ENCODE assay signal across 8 cellular contexts in the genomic region with DNA sequence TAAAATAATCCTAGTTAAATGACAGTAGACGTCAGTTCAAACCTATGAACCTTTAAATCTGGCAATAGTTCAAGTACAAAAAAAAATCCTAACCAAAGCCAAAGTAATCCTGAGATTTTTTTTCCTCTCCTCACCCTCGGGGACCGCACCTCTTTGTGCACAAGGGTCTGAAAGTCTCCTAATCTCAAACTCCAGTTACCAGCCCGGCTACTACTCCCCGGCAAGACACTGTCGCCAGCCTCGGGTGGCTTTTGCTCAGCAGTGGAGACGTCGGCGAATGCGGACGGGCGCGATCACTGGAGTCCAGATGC. TPM values are rescaled to one million over a fixed set of nuclear protein-coding genes. Genes with fewer than 3 reads are reported as not detected.
DNase-seq lines count a peak whose midpoint lies in the region; ATAC-seq and TF ChIP-seq lines count a peak whose summit lies in the region.

No MANE protein-coding gene starts in this region.

- H3K4me3 ChIP-seq in Panc1 (ENCODE audit: low read depth in 2 of 2, low read length in 2 of 2) (peak overlapping the region; percentile 87 to 90), esophagus muscularis mucosa (peak overlapping the region; percentile 82 to 89 (median 86))

- intact Hi-C loops in Panc1 (cut with micrococcal nuclease; ENCODE audit: unreplicated experiment) (loop anchor here (10.0 kb wide), 1 partner anchor 664 kb away; no protein-coding TSS in a partner anchor), esophagus muscularis mucosa (cut with DNase I) (loop anchor here (10.0 kb wide), 1 partner anchor 394 kb away; a partner anchor contains a TSS)

- no peaks in the 10 kb centered on the region for H3K27me3 Mint-ChIP-seq in T-helper 2 cell treated with Interferon-gamma antibody and Interleukin-4, amounts not matched to agents 5 μg/mL and 100 μg/mL, for 36 hours (ENCODE audit: low read depth)
- no peaks in the 10 kb centered on the region for H3K27me3 Mint-ChIP-seq in progenitor cell of endocrine pancreas

- H3K27ac ChIP-seq in Panc1 (ENCODE audit: low read length) (peak overlapping the region; percentile 92), esophagus muscularis mucosa (replicated peaks in 1 of 4) (peak overlapping the region; percentile 93 to 97 (median 96))

- no TSS peak for BruUV-seq in Panc1 (replicated peaks; lab: Mats Ljungman, UMichigan)

- CTCF ChIA-PET in Panc1 (lab: Charles Lee), result no interaction called here

- H3K36me3 Mint-ChIP-seq in T-helper 2 cell treated with Interferon-gamma antibody and Interleukin-4, amounts not matched to agents 5 μg/mL and 100 μg/mL, for 36 hours (ENCODE audit: low read depth), result peaks cover 31% of the 10 kb centered on the region
- H3K36me3 Mint-ChIP-seq in progenitor cell of endocrine pancreas (ENCODE audit: insufficient read depth), result peaks cover 12% of the 10 kb centered on the region

- peak overlapping the region; percentile 94 for H3K4me3 Mint-ChIP-seq in T-helper 2 cell treated with Interferon-gamma antibody and Interleukin-4, amounts not matched to agents 5 μg/mL and 100 μg/mL, for 36 hours
- peak overlapping the region; percentile 89 for H3K4me3 Mint-ChIP-seq in progenitor cell of endocrine pancreas (ENCODE audit: low read depth)

- peak overlapping the region; percentile 97 for H3K27ac Mint-ChIP-seq in T-helper 2 cell treated with Interferon-gamma antibody and Interleukin-4, amounts not matched to agents 5 μg/mL and 100 μg/mL, for 36 hours
- H3K27ac Mint-ChIP-seq in progenitor cell of endocrine pancreas, result peak overlapping the region; percentile 98

- in situ Hi-C loops in Panc1 (cut with HindIII; ENCODE audit: low pct_unique_long_range_greater_than_20kb, low sequenced_read_pairs), result no loop called here

- peaks cover 40% of the 10 kb centered on the region for H3K4me1 Mint-ChIP-seq in T-helper 2 cell treated with Interferon-gamma antibody and Interleukin-4, amounts not matched to agents 5 μg/mL and 100 μg/mL, for 36 hours (ENCODE audit: low read depth)
- H3K4me1 Mint-ChIP-seq in progenitor cell of endocrine pancreas (ENCODE audit: low read depth), result peaks cover 52% of the 10 kb centered on the region

- H3K36me3 ChIP-seq in Panc1 (ENCODE audit: control insufficient read depth, insufficient read depth, low read length) (peaks cover 7% of the 10 kb centered on the region), esophagus muscularis mucosa (peaks cover 9 to 26% (median 18%) of the 10 kb centered on the region in 4 donors)

- POLR2A ChIA-PET in Panc1 (lab: Charles Lee), result interaction anchor here (0.7 kb wide), 1 partner anchor 121 kb away, joined by 13 read pairs; no protein-coding TSS in a partner anchor

- no peaks in the 10 kb centered on the region for H3K9me3 Mint-ChIP-seq in T-helper 2 cell treated with Interferon-gamma antibody and Interleukin-4, amounts not matched to agents 5 μg/mL and 100 μg/mL, for 36 hours
- H3K9me3 Mint-ChIP-seq in progenitor cell of endocrine pancreas (ENCODE audit: low read depth), result no peaks in the 10 kb centered on the region

- ATAC-seq in Panc1, result peak; percentile 62; the same call in 1 of the 2 replicates
- no peak for ATAC-seq in GM19324 (IDR thresholded peaks at IDR 0.05; ENCODE audit: low FRiP score, unreplicated experiment)
- ATAC-seq in GM18909 (IDR thresholded peaks at IDR 0.05; ENCODE audit: poor library complexity, unreplicated experiment), result no peak

- TF ChIP-seq POLR2A in esophagus muscularis mucosa (IDR thresholded peaks at IDR 0.05; ENCODE audit: low read depth), result no peak

- TF ChIP-seq CTCF in Panc1 (IDR thresholded peaks at IDR 0.05) (no peak), esophagus muscularis mucosa (IDR thresholded peaks at IDR 0.05) (no peak), progenitor cell of endocrine pancreas (IDR thresholded peaks at IDR 0.05; ENCODE audit: unreplicated experiment) (no peak)

- no peak for DNase-seq in T-helper 2 cell treated with Interferon-gamma antibody and Interleukin-4, amounts not matched to agents 5 μg/mL and 100 μg/mL, for 36 hours (ENCODE audit: low spot score)
- DNase-seq in T-helper 2 cell (no peak), Panc1 (ENCODE audit: low read depth, low spot score) (no peak), esophagus muscularis mucosa (ENCODE audit: extremely low spot score) (no peak), progenitor cell of endocrine pancreas (ENCODE audit: low spot score, unreplicated experiment) (no peak), middle frontal gyrus (ENCODE audit: extremely low spot score, low spot score) (no peak)

- H3K4me1 ChIP-seq in Panc1 (ENCODE audit: control insufficient read depth, insufficient read depth, low read length) (peaks cover 33% of the 10 kb centered on the region), esophagus muscularis mucosa (peaks cover 24 to 53% (median 46%) of the 10 kb centered on the region in 4 donors)

- no peak for TF ChIP-seq EP300 in esophagus muscularis mucosa (IDR thresholded peaks at IDR 0.05)

- H3K9me3 ChIP-seq in Panc1 (ENCODE audit: control insufficient read depth, insufficient read depth, low read depth, low read length) (no peaks in the 10 kb centered on the region), esophagus muscularis mucosa (no peaks in the 10 kb centered on the region)

- H3K27me3 ChIP-seq in Panc1 (ENCODE audit: control insufficient read depth, insufficient read depth, low read length) (no peaks in the 10 kb centered on the region), esophagus muscularis mucosa (no peaks in the 10 kb centered on the region)

- 1% methylated on average over 14 of the region's 14 CpGs for WGBS in esophagus muscularis mucosa

RNA-seq across cellular contexts. Expression of a gene that starts 0.4 kb away (rescaled TPM):
- total RNA-seq in Panc1 (2021; ENCODE audit: unreplicated experiment), result 107 TPM
- 73.9 TPM for polyA plus RNA-seq in Panc1 (2012; ENCODE audit: insufficient read length)
- 100 to 1,000 TPM; 117 to 146 (median 131) TPM for total RNA-seq in esophagus muscularis mucosa
- total RNA-seq in progenitor cell of endocrine pancreas, result 233 and 250 TPM in 2 replicates

RNA-seq across cellular contexts. Expression of a gene that starts 10.0 kb away (rescaled TPM):
- total RNA-seq in Panc1 (2021; ENCODE audit: unreplicated experiment) (3.0 TPM), esophagus muscularis mucosa (1 to 10 TPM; 2.1 to 5.2 (median 2.9) TPM), progenitor cell of endocrine pancreas (10.5 and 14.0 TPM in 2 replicates)
- 0.90 TPM for polyA plus RNA-seq in Panc1 (2012; ENCODE audit: insufficient read length)
